19 cellular contexts compared by ENCODE assay signal in genomic region chr7:94011714-94012353, GRCh38. TPM values are rescaled to one million over a fixed set of nuclear protein-coding genes. Genes with fewer than 3 reads are reported as not detected.
DNase-seq lines count a peak whose midpoint lies in the region; ATAC-seq, FAIRE-seq and TF ChIP-seq lines count a peak whose summit lies in the region.
"Had no signal": no experiment of that assay in that cellular context is flagged by ENCODE, and none has a peak within 500 bp of the region (broad histone marks: within the 10 kb centered on the region; RNA-seq: fewer than 3 reads in every experiment).

No MANE protein-coding gene starts in this region.

- H2AFZ ChIP-seq in K562 (ENCODE audit: low read depth, low read length) = no peak overlapping the region

- POLR2A ChIA-PET in K562 (lab: Yijun Ruan, JAX) = interaction anchor here (0.6 to 1.1 kb wide), 2 partner anchors 13 to 17 kb away, joined by 3 read pairs; no protein-coding TSS in a partner anchor

- H3K27ac ChIP-seq in K562 (ENCODE audit: extremely low read depth, low read depth, low read length) (no peak overlapping the region), aorta (ENCODE audit: low read depth in 1 of 2, low read length in 2 of 2) (no peak overlapping the region)
- H3K27ac ChIP-seq: HL-60 had no signal

- no peaks in the 10 kb centered on the region for H3K9me3 Mint-ChIP-seq in stimulated activated naive CD8-positive, alpha-beta T cell treated with anti-CD3 and anti-CD28 coated beads, Interleukin-15, amount 100 ng/mL, for 72 hours
- H3K9me3 Mint-ChIP-seq: CD4-positive, CD25-positive, alpha-beta regulatory T cell; CD8-positive, alpha-beta memory T cell had no signal

- TF ChIP-seq POLR2A in K562 (conservative IDR thresholded peaks at IDR 0.05) = no peak

- H4K20me1 ChIP-seq in K562 (replicated peaks; ENCODE audit: control insufficient read depth, insufficient read depth, low read length) = no peaks in the 10 kb centered on the region

- H3K4me2 ChIP-seq in K562 (ENCODE audit: insufficient read depth, low read length) = no peak overlapping the region

- H3K4me3 ChIP-seq in K562 (no peak overlapping the region), aorta (ENCODE audit: low read length in 2 of 2) (no peak overlapping the region)
- H3K4me3 ChIP-seq: HAP-1 had no signal

- no TSS peak for BruUV-seq in K562 (replicated peaks; lab: Mats Ljungman, UMichigan)

- H3K27ac Mint-ChIP-seq in stimulated activated naive CD8-positive, alpha-beta T cell treated with anti-CD3 and anti-CD28 coated beads, Interleukin-15, amount 100 ng/mL, for 72 hours = no peak overlapping the region
- H3K27ac Mint-ChIP-seq: B cell; CD4-positive, CD25-positive, alpha-beta regulatory T cell had no signal

- in situ Hi-C loops in K562 (cut with MboI) = no loop called here

- peaks cover 8% of the 10 kb centered on the region for H3K27me3 Mint-ChIP-seq in stimulated activated naive CD8-positive, alpha-beta T cell treated with anti-CD3 and anti-CD28 coated beads, Interleukin-15, amount 100 ng/mL, for 72 hours
- H3K27me3 Mint-ChIP-seq: B cell had no signal

- no peak for TF ChIP-seq EP300 in K562 (IDR thresholded peaks at IDR 0.05; ENCODE audit: low read length)

- no peak for DNase-seq in stimulated activated naive CD8-positive, alpha-beta T cell treated with anti-CD3 and anti-CD28 coated beads, Interleukin-15, amount 100 ng/mL, for 72 hours
- no peak for DNase-seq in stimulated activated naive CD8-positive, alpha-beta T cell treated with anti-CD3 and anti-CD28 coated beads, Interleukin-15, Interleukin-2, amounts not matched to agents 100 U/mL and 50 U/mL, for 24 hours
- DNase-seq in K562 (ENCODE audit: extremely low read depth in 1 of 4, low spot score in 3 of 4) (no peak), posterior vena cava (ENCODE audit: low spot score) (peak; percentile 68), aorta (peak; percentile 34 to 70), NCI-H345 treated with DMSO at 0.1 percent for 48 hours (lab: John Stamatoyannopoulos, UW; ENCODE audit: unreplicated experiment) (no peak), ecto neural progenitor cell (ENCODE audit: low spot score) (no peak)
- DNase-seq: CD4-positive, CD25-positive, alpha-beta regulatory T cell; CD8-positive, alpha-beta memory T cell; COR-L47; DMS 273 treated with DMSO at 0.1 percent for 48 hours; DND-41; EL had no signal

- H3K36me3 ChIP-seq in K562 (ENCODE audit: control insufficient read depth, insufficient read depth, low read length) = no peaks in the 10 kb centered on the region
- H3K36me3 ChIP-seq in aorta (ENCODE audit: control insufficient read depth in 1 of 2, insufficient read depth in 2 of 2, low read length in 1 of 2) = no peaks in the 10 kb centered on the region
- H3K36me3 ChIP-seq: HAP-1 had no signal

- no peak for FAIRE-seq in K562 (lab: Jason Lieb, UNC)
- FAIRE-seq: GM19239, H1 had no signal

- H3K4me3 Mint-ChIP-seq in stimulated activated naive CD8-positive, alpha-beta T cell treated with anti-CD3 and anti-CD28 coated beads, Interleukin-15, amount 100 ng/mL, for 72 hours = no peak overlapping the region
- H3K4me3 Mint-ChIP-seq: B cell; CD4-positive, CD25-positive, alpha-beta regulatory T cell; CD8-positive, alpha-beta memory T cell had no signal

- H3K4me1 Mint-ChIP-seq in stimulated activated naive CD8-positive, alpha-beta T cell treated with anti-CD3 and anti-CD28 coated beads, Interleukin-15, amount 100 ng/mL, for 72 hours = no peaks in the 10 kb centered on the region
- H3K4me1 Mint-ChIP-seq: B cell; CD4-positive, CD25-positive, alpha-beta regulatory T cell; CD8-positive, alpha-beta memory T cell had no signal

- H3K79me2 ChIP-seq in K562 (ENCODE audit: control insufficient read depth, insufficient read depth, low read length) = no peaks in the 10 kb centered on the region

- intact Hi-C loops in K562 (cut with micrococcal nuclease) (no loop called here), posterior vena cava (cut with DNase I) (no loop called here), aorta (cut with DNase I) (no loop called here)

- TF ChIP-seq RAD21 in K562 (CRISPR knock-in tag; conservative IDR thresholded peaks at IDR 0.05 in 1 of 2, IDR thresholded peaks at IDR 0.05 in 1 of 2) = no peak

- 44% methylated on average over 30 of the region's 35 CpGs for WGBS in K562 (ENCODE audit: insufficient coverage, low coverage, missing lambda C conversion rate)
- WGBS in aorta, 2 donors = 93 to 95% methylated on average over 34 to 35 of the region's 35 CpGs

- no peaks in the 10 kb centered on the region for H3K9me3 ChIP-seq in K562 (replicated peaks; ENCODE audit: control insufficient read depth, insufficient read depth, low read depth, low read length)
- no peaks in the 10 kb centered on the region for H3K9me3 ChIP-seq in aorta (ENCODE audit: control insufficient read depth, low read length)
- H3K9me3 ChIP-seq: HAP-1 had no signal

- H3K9ac ChIP-seq in K562 (ENCODE audit: insufficient read depth in 1 of 2, low read depth in 2 of 2, low read length in 2 of 2) = no peak overlapping the region

- CTCF ChIA-PET in K562 (lab: Yijun Ruan, JAX; ENCODE audit: low intra/inter-chr PET ratio) = no interaction called here

- H3K9me1 ChIP-seq in K562 (ENCODE audit: control insufficient read depth, insufficient read depth, low read length) = no peaks in the 10 kb centered on the region

- H3K4me1 ChIP-seq in K562 (replicated peaks in 1 of 2; ENCODE audit: control insufficient read depth in 2 of 2, insufficient read depth in 2 of 2, low read length in 2 of 2) (peaks cover 0 to 7% of the 10 kb centered on the region in 2 experiments; a peak in 1 of 5 replicates), aorta (ENCODE audit: control insufficient read depth in 1 of 2, insufficient read depth in 2 of 2, low read length in 2 of 2) (no peaks in the 10 kb centered on the region)
- H3K4me1 ChIP-seq: HAP-1 had no signal

- no peak for TF ChIP-seq CTCF in K562 (IDR thresholded peaks at IDR 0.05 in 2 of 3, conservative IDR thresholded peaks at IDR 0.05 in 1 of 3; ENCODE audit: insufficient read depth in 2 of 3, low read depth in 1 of 3, low read length in 3 of 3)

- ATAC-seq in stimulated activated naive CD8-positive, alpha-beta T cell treated with anti-CD3 and anti-CD28 coated beads, Interleukin-15, amount 100 ng/mL, for 72 hours = peak; percentile 36
- no peak for ATAC-seq in stimulated activated naive CD8-positive, alpha-beta T cell treated with anti-CD3 and anti-CD28 coated beads, Interleukin-15, Interleukin-2, amounts not matched to agents 100 U/mL and 50 U/mL, for 24 hours
- ATAC-seq in K562 (peak; percentile 36; the same call in 2 of the 3 replicates), aorta (ENCODE audit: low FRiP score) (no peak), HG02870 (IDR thresholded peaks at IDR 0.05; ENCODE audit: unreplicated experiment) (no peak)

- H3K27me3 ChIP-seq in K562 (ENCODE audit: control insufficient read depth in 2 of 2, insufficient read depth in 2 of 2, low read length in 2 of 2) (peaks cover 0 to 8% of the 10 kb centered on the region in 2 experiments; a peak in 2 of 5 replicates), aorta (ENCODE audit: control insufficient read depth in 1 of 2, insufficient read depth in 2 of 2, low read length in 1 of 2) (no peaks in the 10 kb centered on the region)

TF ChIP-seq in K562, 482 proteins besides CTCF, POLR2A, EP300 and RAD21 (continues in another document):
- TF ChIP-seq ZBTB33 (CRISPR knock-in tag; IDR thresholded peaks at IDR 0.05) (0 out of 2 replicates have a peak, but pooled peaks have one; percentile 37), ID3 (CRISPR knock-in tag; IDR thresholded peaks at IDR 0.05) (no peak), ID3 (tag; IDR thresholded peaks at IDR 0.05) (no peak), CBX2 (IDR thresholded peaks at IDR 0.05; ENCODE audit: insufficient read depth, low read length, poor library complexity, severe bottlenecking) (no peak)

RNA-seq across cellular contexts. Expression of gene BET1, which starts 7.7 kb away (rescaled TPM):
- 9.4 and 19.3 TPM in 2 replicates for total RNA-seq in K562 (2011; cell fraction: chromatin; rRNA removed; ENCODE audit: low replicate concordance)
- 6.7 and 6.8 TPM in 2 replicates for total RNA-seq in K562 (2011; cell fraction: nucleolus; rRNA removed)
- total RNA-seq in K562 (2011; cell fraction: nucleoplasm; rRNA removed) = 15.0 and 28.5 TPM in 2 replicates
- total RNA-seq in K562 (2014; rRNA removed) (15.8 and 25.3 TPM in 2 replicates), K562 (2014; rRNA removed; fragmentation: Illumina TruSeq; extraction: Trizol) (36.5 and 40.5 TPM in 2 replicates), K562 (2015; rRNA removed; fragmentation: Illumina TruSeq; extraction: Trizol) (27.3 and 29.8 TPM in 2 replicates), K562 (2021) (30.6 and 31.6 TPM in 2 replicates), posterior vena cava (10 to 100 TPM; 17.0 to 19.2 TPM), aorta (10 to 100 TPM; 17.4 to 24.3 TPM)
- polyA plus RNA-seq in K562 (2011; rRNA removed) (48.1 and 64.6 TPM in 2 replicates), K562 (2014; fragmentation: Illumina TruSeq; extraction: Trizol) (38.2 and 45.6 TPM in 2 replicates), K562 (2014; fragmentation: Nextera tagmentation; extraction: Ambion mirVana) (100 to 1,000 TPM; 171 to 190 TPM), K562 (2014; rRNA removed) (37.8 and 38.5 TPM in 2 replicates), aorta (10 to 100 TPM; 14.3 to 28.9 TPM)
- 11.8 and 28.3 TPM in 2 replicates for polyA plus RNA-seq in K562 (2011; cell fraction: cytosol; rRNA removed)
- 16.9 and 23.9 TPM in 2 replicates for polyA plus RNA-seq in K562 (2011; cell fraction: nucleus; rRNA removed)
- polyA plus RNA-seq in K562 (2012) = 27.6 and 42.4 TPM in 2 replicates
- polyA minus RNA-seq in K562 (2011; rRNA and poly(A)+ RNA removed) = 14.0 and 17.3 TPM in 2 replicates
- polyA minus RNA-seq in K562 (2011; cell fraction: cytosol; rRNA and poly(A)+ RNA removed) = 7.0 and 9.6 TPM in 2 replicates
- polyA minus RNA-seq in K562 (2011; cell fraction: nucleus; rRNA and poly(A)+ RNA removed) = 11.2 and 22.5 TPM in 2 replicates

Comparison
In these comparisons a context has a peak if more than half of its experiments do, and no peak if none do; other contexts are left out.
1. ATAC-seq: peak in stimulated activated naive CD8-positive, alpha-beta T cell treated with anti-CD3 and anti-CD28 coated beads, Interleukin-15, amount 100 ng/mL, for 72 hours (single experiment) and K562 (single experiment); none in stimulated activated naive CD8-positive, alpha-beta T cell treated with anti-CD3 and anti-CD28 coated beads, Interleukin-15, Interleukin-2, amounts not matched to agents 100 U/mL and 50 U/mL, for 24 hours (single experiment), aorta (single experiment) and HG02870 (single experiment).
2. DNase-seq: peak in posterior vena cava (single experiment) and aorta (2 of 2); none in stimulated activated naive CD8-positive, alpha-beta T cell treated with anti-CD3 and anti-CD28 coated beads, Interleukin-15, amount 100 ng/mL, for 72 hours (0 of 2), stimulated activated naive CD8-positive, alpha-beta T cell treated with anti-CD3 and anti-CD28 coated beads, Interleukin-15, Interleukin-2, amounts not matched to agents 100 U/mL and 50 U/mL, for 24 hours (single experiment), K562 (0 of 4), NCI-H345 treated with DMSO at 0.1 percent for 48 hours (single experiment) and ecto neural progenitor cell (single experiment).